In the genomic region with DNA sequence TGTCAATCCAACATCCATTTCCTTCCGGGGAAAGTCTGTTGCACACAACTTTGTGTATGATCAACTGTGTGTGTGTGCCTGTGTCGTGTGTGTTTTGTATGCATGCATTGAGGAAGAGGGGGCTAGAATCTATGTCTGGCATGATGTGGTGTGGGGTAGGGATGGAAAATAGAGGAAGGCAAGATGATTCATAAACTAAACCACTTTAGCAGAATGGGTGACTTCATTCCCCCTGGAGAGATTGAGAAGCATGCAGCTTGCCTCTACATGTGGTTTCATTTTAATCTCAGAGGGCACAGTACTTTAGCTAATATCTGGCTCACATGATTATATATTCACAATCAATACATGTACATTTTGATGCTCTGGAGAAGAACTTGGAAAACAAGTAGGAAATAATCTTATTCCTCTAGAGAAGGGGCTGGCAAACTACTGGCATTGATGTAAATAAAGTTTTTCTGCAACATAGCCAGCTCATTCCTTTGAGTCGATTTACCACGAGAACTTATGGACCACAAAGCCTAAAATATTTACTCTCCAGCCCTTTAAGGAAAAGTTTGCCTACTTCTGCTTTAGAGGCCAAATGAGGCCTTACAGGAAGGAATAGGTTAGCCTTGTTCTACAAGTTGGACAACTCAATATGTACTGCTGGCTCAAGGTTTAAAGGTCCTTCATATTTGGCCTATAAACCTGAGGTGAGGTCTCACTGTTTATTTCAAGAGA, we compare ENCODE assay signal across 16 cellular contexts.
DNase-seq lines count a peak whose midpoint lies in the region; ATAC-seq and TF ChIP-seq lines count a peak whose summit lies in the region.
"Had no signal": no experiment of that assay in that cellular context is flagged by ENCODE, and none has a peak within 500 bp of the region (broad histone marks: within the 10 kb centered on the region; RNA-seq: fewer than 3 reads in every experiment).

No MANE protein-coding gene starts in this region.

- no peaks in the 10 kb centered on the region for H3F3A ChIP-seq in PC-3 (ENCODE audit: low read length, unreplicated experiment)

- no peak overlapping the region for H3K4me3 Mint-ChIP-seq in activated naive CD8-positive, alpha-beta T cell treated with anti-CD3 and anti-CD28 coated beads, Interleukin-2, amount 50 U/mL, for 24 hours
- H3K4me3 Mint-ChIP-seq in activated naive CD8-positive, alpha-beta T cell treated with anti-CD3 and anti-CD28 coated beads for 36 hours = no peak overlapping the region
- no peak overlapping the region for H3K4me3 Mint-ChIP-seq in endodermal cell
- H3K4me3 Mint-ChIP-seq: activated CD4-positive, alpha-beta T cell treated with anti-CD3 and anti-CD28 coated beads, Interleukin-2, amount 10 ng/mL, durations not matched to agents 24 days and 14 days; neural progenitor cell had no signal

- H3K9me2 ChIP-seq in PC-3 (replicated peaks; ENCODE audit: low read length) = no peaks in the 10 kb centered on the region

- no peak for TF ChIP-seq CTCF in PC-3 (conservative IDR thresholded peaks at IDR 0.05; ENCODE audit: low read depth, low read length)
- no peak for TF ChIP-seq CTCF in fibroblast of lung (conservative IDR thresholded peaks at IDR 0.05 in 1 of 2, IDR thresholded peaks at IDR 0.05 in 1 of 2; ENCODE audit: low read depth in 1 of 2, low read length in 2 of 2)
- no peak for TF ChIP-seq CTCF in endodermal cell (conservative IDR thresholded peaks at IDR 0.05)

- H2AFZ ChIP-seq in PC-3 (ENCODE audit: low read length) (no peak overlapping the region), fibroblast of lung (ENCODE audit: low read length) (peak overlapping the region; percentile 37)
- H2AFZ ChIP-seq: neural progenitor cell had no signal

- intact Hi-C loops in PC-3 (cut with micrococcal nuclease) = no loop called here

- H3K36me3 Mint-ChIP-seq in activated naive CD8-positive, alpha-beta T cell treated with anti-CD3 and anti-CD28 coated beads, Interleukin-2, amount 50 U/mL, for 24 hours (ENCODE audit: low read depth) = no peaks in the 10 kb centered on the region
- H3K36me3 Mint-ChIP-seq in activated naive CD8-positive, alpha-beta T cell treated with anti-CD3 and anti-CD28 coated beads for 36 hours = no peaks in the 10 kb centered on the region
- H3K36me3 Mint-ChIP-seq in endodermal cell (ENCODE audit: low read depth) = no peaks in the 10 kb centered on the region
- H3K36me3 Mint-ChIP-seq: neural progenitor cell had no signal

- H3K27me3 ChIP-seq in PC-3 (ENCODE audit: low read length) (no peaks in the 10 kb centered on the region), fibroblast of lung (ENCODE audit: control insufficient read depth, insufficient read depth, low read length) (peaks cover 1% of the 10 kb centered on the region), endodermal cell (ENCODE audit: control insufficient read depth, insufficient read depth, low read length, poor library complexity, severe bottlenecking) (no peaks in the 10 kb centered on the region)
- H3K27me3 ChIP-seq: neural progenitor cell, upper lobe of right lung had no signal

- no peak overlapping the region for H3K4me2 ChIP-seq in PC-3 (ENCODE audit: low read length)
- H3K4me2 ChIP-seq in fibroblast of lung (ENCODE audit: extremely low read depth, insufficient read depth, low read length) = peak overlapping the region; percentile 20
- H3K4me2 ChIP-seq: neural progenitor cell had no signal

- no peak for DNase-seq in activated naive CD8-positive, alpha-beta T cell treated with anti-CD3 and anti-CD28 coated beads, Interleukin-2, amount 50 U/mL, for 24 hours
- DNase-seq in activated naive CD8-positive, alpha-beta T cell treated with anti-CD3 and anti-CD28 coated beads for 36 hours = no peak
- DNase-seq in PC-3 (peak; percentile 20), fibroblast of lung (ENCODE audit: low read depth in 2 of 2) (peak; percentile 44 to 78), stromal cell of bone marrow (ENCODE audit: low read depth) (peak; percentile 89), NCI-H1694 (lab: John Stamatoyannopoulos, UW) (no peak), endodermal cell (no peak)
- DNase-seq: activated CD4-positive, alpha-beta T cell treated with anti-CD3 and anti-CD28 coated beads, Interleukin-2, amount 10 ng/mL, durations not matched to agents 24 days and 14 days; activated gamma-delta T cell; GF-D8; left cardiac atrium; NCI-H82; upper lobe of right lung had no signal

- H3K27ac ChIP-seq in PC-3 (ENCODE audit: low read length) (no peak overlapping the region), fibroblast of lung (ENCODE audit: insufficient read depth, low read length) (no peak overlapping the region), endodermal cell (ENCODE audit: low read depth, low read length) (no peak overlapping the region)
- H3K27ac ChIP-seq: neural progenitor cell, SK-N-MC, upper lobe of right lung had no signal

- H4K20me1 ChIP-seq in PC-3 (ENCODE audit: low read length) (no peaks in the 10 kb centered on the region), fibroblast of lung (ENCODE audit: control insufficient read depth, extremely low read depth, insufficient read depth, low read length) (no peaks in the 10 kb centered on the region)

- no TSS peak for BruUV-seq in PC-3 (replicated peaks; lab: Mats Ljungman, UMichigan)

- WGBS in endodermal cell (ENCODE audit: insufficient coverage in 1 of 2, insufficient read length in 1 of 2), 2 experiments = 96 to 100% methylated on average over 3 to 4 of the region's 4 CpGs

- no peaks in the 10 kb centered on the region for H3K9me3 ChIP-seq in PC-3 (ENCODE audit: low read length)
- H3K9me3 ChIP-seq in fibroblast of lung (ENCODE audit: control insufficient read depth, insufficient read depth, low read depth, low read length) = no peaks in the 10 kb centered on the region
- peaks cover 14% of the 10 kb centered on the region for H3K9me3 ChIP-seq in endodermal cell (ENCODE audit: control insufficient read depth, low read length)
- H3K9me3 ChIP-seq: upper lobe of right lung had no signal

- H3K9ac ChIP-seq in PC-3 (ENCODE audit: low read length) = no peak overlapping the region
- H3K9ac ChIP-seq in fibroblast of lung (ENCODE audit: insufficient read depth, low read length) = no peak overlapping the region
- H3K9ac ChIP-seq in endodermal cell (ENCODE audit: extremely low read depth, low read length, poor library complexity, severe bottlenecking) = no peak overlapping the region
- H3K9ac ChIP-seq: neural progenitor cell had no signal

- H3K27ac Mint-ChIP-seq in activated naive CD8-positive, alpha-beta T cell treated with anti-CD3 and anti-CD28 coated beads, Interleukin-2, amount 50 U/mL, for 24 hours = peak overlapping the region; percentile 0
- no peak overlapping the region for H3K27ac Mint-ChIP-seq in activated naive CD8-positive, alpha-beta T cell treated with anti-CD3 and anti-CD28 coated beads for 36 hours
- H3K27ac Mint-ChIP-seq in endodermal cell = no peak overlapping the region
- H3K27ac Mint-ChIP-seq: activated CD4-positive, alpha-beta T cell treated with anti-CD3 and anti-CD28 coated beads, Interleukin-2, amount 10 ng/mL, durations not matched to agents 24 days and 14 days; neural progenitor cell had no signal

- H3K79me2 ChIP-seq in PC-3 (ENCODE audit: low read length) (no peaks in the 10 kb centered on the region), fibroblast of lung (ENCODE audit: control insufficient read depth, insufficient read depth, low read length) (no peaks in the 10 kb centered on the region)

- CTCF ChIA-PET in PC-3 (lab: Charles Lee) = no interaction called here

- POLR2A ChIA-PET in PC-3 (lab: Charles Lee; ENCODE audit: unreplicated experiment) = no interaction called here

- H3K4me3 ChIP-seq in PC-3 (ENCODE audit: low read length) (no peak overlapping the region), fibroblast of lung (replicated peaks in 1 of 4; ENCODE audit: control extremely low read depth in 1 of 4, insufficient read depth in 1 of 4, low read depth in 3 of 4, low read length in 4 of 4) (no peak overlapping the region), endodermal cell (ENCODE audit: low read length) (no peak overlapping the region)
- H3K4me3 ChIP-seq: neural progenitor cell, SK-N-MC, upper lobe of right lung had no signal

- peaks cover 24% of the 10 kb centered on the region for H3K4me1 Mint-ChIP-seq in activated naive CD8-positive, alpha-beta T cell treated with anti-CD3 and anti-CD28 coated beads, Interleukin-2, amount 50 U/mL, for 24 hours
- peaks cover 23% of the 10 kb centered on the region for H3K4me1 Mint-ChIP-seq in activated naive CD8-positive, alpha-beta T cell treated with anti-CD3 and anti-CD28 coated beads for 36 hours
- peaks cover 57% of the 10 kb centered on the region for H3K4me1 Mint-ChIP-seq in endodermal cell

- H3K4me1 ChIP-seq in PC-3 (ENCODE audit: insufficient read depth, low read length) (peaks cover 13% of the 10 kb centered on the region), fibroblast of lung (ENCODE audit: control insufficient read depth, extremely low read depth, insufficient read depth, low read length) (peaks cover 10% of the 10 kb centered on the region), endodermal cell (ENCODE audit: control insufficient read depth, insufficient read depth, low read length) (peaks cover 12% of the 10 kb centered on the region)
- H3K4me1 ChIP-seq: upper lobe of right lung had no signal

- peak; percentile 59 for ATAC-seq in activated naive CD8-positive, alpha-beta T cell treated with anti-CD3 and anti-CD28 coated beads, Interleukin-2, amount 50 U/mL, for 24 hours
- ATAC-seq in PC-3 (no peak), HG02642 (IDR thresholded peaks at IDR 0.05; ENCODE audit: poor library complexity, unreplicated experiment) (no peak)
- ATAC-seq: left cardiac atrium, upper lobe of right lung had no signal

- no peaks in the 10 kb centered on the region for H3K9me3 Mint-ChIP-seq in activated naive CD8-positive, alpha-beta T cell treated with anti-CD3 and anti-CD28 coated beads, Interleukin-2, amount 50 U/mL, for 24 hours
- peaks cover 6% of the 10 kb centered on the region for H3K9me3 Mint-ChIP-seq in activated naive CD8-positive, alpha-beta T cell treated with anti-CD3 and anti-CD28 coated beads for 36 hours
- peaks cover 9% of the 10 kb centered on the region for H3K9me3 Mint-ChIP-seq in endodermal cell

- peaks cover 2% of the 10 kb centered on the region for H3K27me3 Mint-ChIP-seq in activated naive CD8-positive, alpha-beta T cell treated with anti-CD3 and anti-CD28 coated beads, Interleukin-2, amount 50 U/mL, for 24 hours
- H3K27me3 Mint-ChIP-seq in activated naive CD8-positive, alpha-beta T cell treated with anti-CD3 and anti-CD28 coated beads for 36 hours = no peaks in the 10 kb centered on the region
- no peaks in the 10 kb centered on the region for H3K27me3 Mint-ChIP-seq in endodermal cell (ENCODE audit: insufficient read depth)
- H3K27me3 Mint-ChIP-seq: activated CD4-positive, alpha-beta T cell treated with anti-CD3 and anti-CD28 coated beads, Interleukin-2, amount 10 ng/mL, durations not matched to agents 24 days and 14 days had no signal

- H3K36me3 ChIP-seq in PC-3 (ENCODE audit: low read depth, low read length) (no peaks in the 10 kb centered on the region), fibroblast of lung (ENCODE audit: control insufficient read depth, insufficient read depth, low read length) (no peaks in the 10 kb centered on the region), endodermal cell (ENCODE audit: control insufficient read depth, insufficient read depth, low read length) (no peaks in the 10 kb centered on the region)
- H3K36me3 ChIP-seq: neural progenitor cell, upper lobe of right lung had no signal

Comparison
In these comparisons a context has a peak if more than half of its experiments do, and no peak if none do; other contexts are left out.
1. DNase-seq: peak in PC-3 (single experiment), fibroblast of lung (2 of 2) and stromal cell of bone marrow (single experiment); none in activated naive CD8-positive, alpha-beta T cell treated with anti-CD3 and anti-CD28 coated beads, Interleukin-2, amount 50 U/mL, for 24 hours (single experiment), activated naive CD8-positive, alpha-beta T cell treated with anti-CD3 and anti-CD28 coated beads for 36 hours (single experiment), NCI-H1694 (single experiment) and endodermal cell (single experiment).